1 cellular context compared by ENCODE assay signal in genomic region chr11:77705877-77706579, GRCh38.
TF ChIP-seq lines count a peak whose summit lies in the region.

No MANE protein-coding gene starts in this region.

TF ChIP-seq in HCT116, 20 proteins besides CTCF, POLR2A, EP300 and RAD21 (continued from another document):
- TF ChIP-seq, protein P1, sequence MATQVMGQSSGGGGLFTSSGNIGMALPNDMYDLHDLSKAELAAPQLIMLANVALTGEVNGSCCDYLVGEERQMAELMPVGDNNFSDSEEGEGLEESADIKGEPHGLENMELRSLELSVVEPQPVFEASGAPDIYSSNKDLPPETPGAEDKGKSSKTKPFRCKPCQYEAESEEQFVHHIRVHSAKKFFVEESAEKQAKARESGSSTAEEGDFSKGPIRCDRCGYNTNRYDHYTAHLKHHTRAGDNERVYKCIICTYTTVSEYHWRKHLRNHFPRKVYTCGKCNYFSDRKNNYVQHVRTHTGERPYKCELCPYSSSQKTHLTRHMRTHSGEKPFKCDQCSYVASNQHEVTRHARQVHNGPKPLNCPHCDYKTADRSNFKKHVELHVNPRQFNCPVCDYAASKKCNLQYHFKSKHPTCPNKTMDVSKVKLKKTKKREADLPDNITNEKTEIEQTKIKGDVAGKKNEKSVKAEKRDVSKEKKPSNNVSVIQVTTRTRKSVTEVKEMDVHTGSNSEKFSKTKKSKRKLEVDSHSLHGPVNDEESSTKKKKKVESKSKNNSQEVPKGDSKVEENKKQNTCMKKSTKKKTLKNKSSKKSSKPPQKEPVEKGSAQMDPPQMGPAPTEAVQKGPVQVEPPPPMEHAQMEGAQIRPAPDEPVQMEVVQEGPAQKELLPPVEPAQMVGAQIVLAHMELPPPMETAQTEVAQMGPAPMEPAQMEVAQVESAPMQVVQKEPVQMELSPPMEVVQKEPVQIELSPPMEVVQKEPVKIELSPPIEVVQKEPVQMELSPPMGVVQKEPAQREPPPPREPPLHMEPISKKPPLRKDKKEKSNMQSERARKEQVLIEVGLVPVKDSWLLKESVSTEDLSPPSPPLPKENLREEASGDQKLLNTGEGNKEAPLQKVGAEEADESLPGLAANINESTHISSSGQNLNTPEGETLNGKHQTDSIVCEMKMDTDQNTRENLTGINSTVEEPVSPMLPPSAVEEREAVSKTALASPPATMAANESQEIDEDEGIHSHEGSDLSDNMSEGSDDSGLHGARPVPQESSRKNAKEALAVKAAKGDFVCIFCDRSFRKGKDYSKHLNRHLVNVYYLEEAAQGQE (IDR thresholded peaks at IDR 0.05; ENCODE audit: low read depth): no peak
- TF ChIP-seq ZNF274 (IDR thresholded peaks at IDR 0.05; ENCODE audit: low read depth, low read length) (no peak), CEBPB (IDR thresholded peaks at IDR 0.05; ENCODE audit: low read depth) (no peak)
TF ChIP-seq in HCT116: peak in this region for 0.
